1 cellular context compared by ENCODE assay signal in the genomic region with DNA sequence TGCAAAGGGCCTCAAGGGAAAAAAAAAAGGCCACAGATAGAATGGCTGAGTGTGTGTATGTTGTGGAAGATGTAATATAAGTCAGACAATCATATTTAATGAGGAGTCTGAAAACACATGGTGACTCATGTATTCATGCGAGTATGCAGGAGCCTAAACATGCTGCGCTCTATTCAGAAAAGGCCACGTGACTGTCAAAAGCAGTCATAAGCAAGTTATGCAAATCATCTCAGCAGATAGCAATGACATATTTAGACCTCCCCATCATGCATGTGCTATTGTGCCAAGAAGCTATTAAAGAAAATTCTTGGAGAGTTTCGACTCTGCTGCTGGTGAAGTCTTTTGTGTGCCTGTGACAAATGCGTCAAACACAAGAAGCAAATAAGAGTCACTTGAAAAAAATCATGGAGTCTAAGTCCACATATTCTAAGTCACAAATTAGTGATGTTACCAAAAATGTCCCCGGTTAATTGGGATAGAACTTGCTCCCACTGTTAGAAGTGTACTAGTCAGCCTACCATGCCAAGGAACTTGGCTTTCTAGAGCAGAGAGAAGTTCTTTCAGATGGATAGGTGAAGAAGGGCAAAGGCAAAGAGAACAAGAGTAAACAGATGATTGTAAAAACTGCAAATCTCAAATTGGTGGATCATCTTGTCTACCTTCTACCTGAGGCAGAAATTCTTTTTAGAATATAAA.
TF ChIP-seq lines count a peak whose summit lies in the region.

No MANE protein-coding gene starts in this region.

TF ChIP-seq in GM23338, 12 proteins besides CTCF, POLR2A, EP300 and RAD21 (continued from another document):
- TF ChIP-seq, protein P1, sequence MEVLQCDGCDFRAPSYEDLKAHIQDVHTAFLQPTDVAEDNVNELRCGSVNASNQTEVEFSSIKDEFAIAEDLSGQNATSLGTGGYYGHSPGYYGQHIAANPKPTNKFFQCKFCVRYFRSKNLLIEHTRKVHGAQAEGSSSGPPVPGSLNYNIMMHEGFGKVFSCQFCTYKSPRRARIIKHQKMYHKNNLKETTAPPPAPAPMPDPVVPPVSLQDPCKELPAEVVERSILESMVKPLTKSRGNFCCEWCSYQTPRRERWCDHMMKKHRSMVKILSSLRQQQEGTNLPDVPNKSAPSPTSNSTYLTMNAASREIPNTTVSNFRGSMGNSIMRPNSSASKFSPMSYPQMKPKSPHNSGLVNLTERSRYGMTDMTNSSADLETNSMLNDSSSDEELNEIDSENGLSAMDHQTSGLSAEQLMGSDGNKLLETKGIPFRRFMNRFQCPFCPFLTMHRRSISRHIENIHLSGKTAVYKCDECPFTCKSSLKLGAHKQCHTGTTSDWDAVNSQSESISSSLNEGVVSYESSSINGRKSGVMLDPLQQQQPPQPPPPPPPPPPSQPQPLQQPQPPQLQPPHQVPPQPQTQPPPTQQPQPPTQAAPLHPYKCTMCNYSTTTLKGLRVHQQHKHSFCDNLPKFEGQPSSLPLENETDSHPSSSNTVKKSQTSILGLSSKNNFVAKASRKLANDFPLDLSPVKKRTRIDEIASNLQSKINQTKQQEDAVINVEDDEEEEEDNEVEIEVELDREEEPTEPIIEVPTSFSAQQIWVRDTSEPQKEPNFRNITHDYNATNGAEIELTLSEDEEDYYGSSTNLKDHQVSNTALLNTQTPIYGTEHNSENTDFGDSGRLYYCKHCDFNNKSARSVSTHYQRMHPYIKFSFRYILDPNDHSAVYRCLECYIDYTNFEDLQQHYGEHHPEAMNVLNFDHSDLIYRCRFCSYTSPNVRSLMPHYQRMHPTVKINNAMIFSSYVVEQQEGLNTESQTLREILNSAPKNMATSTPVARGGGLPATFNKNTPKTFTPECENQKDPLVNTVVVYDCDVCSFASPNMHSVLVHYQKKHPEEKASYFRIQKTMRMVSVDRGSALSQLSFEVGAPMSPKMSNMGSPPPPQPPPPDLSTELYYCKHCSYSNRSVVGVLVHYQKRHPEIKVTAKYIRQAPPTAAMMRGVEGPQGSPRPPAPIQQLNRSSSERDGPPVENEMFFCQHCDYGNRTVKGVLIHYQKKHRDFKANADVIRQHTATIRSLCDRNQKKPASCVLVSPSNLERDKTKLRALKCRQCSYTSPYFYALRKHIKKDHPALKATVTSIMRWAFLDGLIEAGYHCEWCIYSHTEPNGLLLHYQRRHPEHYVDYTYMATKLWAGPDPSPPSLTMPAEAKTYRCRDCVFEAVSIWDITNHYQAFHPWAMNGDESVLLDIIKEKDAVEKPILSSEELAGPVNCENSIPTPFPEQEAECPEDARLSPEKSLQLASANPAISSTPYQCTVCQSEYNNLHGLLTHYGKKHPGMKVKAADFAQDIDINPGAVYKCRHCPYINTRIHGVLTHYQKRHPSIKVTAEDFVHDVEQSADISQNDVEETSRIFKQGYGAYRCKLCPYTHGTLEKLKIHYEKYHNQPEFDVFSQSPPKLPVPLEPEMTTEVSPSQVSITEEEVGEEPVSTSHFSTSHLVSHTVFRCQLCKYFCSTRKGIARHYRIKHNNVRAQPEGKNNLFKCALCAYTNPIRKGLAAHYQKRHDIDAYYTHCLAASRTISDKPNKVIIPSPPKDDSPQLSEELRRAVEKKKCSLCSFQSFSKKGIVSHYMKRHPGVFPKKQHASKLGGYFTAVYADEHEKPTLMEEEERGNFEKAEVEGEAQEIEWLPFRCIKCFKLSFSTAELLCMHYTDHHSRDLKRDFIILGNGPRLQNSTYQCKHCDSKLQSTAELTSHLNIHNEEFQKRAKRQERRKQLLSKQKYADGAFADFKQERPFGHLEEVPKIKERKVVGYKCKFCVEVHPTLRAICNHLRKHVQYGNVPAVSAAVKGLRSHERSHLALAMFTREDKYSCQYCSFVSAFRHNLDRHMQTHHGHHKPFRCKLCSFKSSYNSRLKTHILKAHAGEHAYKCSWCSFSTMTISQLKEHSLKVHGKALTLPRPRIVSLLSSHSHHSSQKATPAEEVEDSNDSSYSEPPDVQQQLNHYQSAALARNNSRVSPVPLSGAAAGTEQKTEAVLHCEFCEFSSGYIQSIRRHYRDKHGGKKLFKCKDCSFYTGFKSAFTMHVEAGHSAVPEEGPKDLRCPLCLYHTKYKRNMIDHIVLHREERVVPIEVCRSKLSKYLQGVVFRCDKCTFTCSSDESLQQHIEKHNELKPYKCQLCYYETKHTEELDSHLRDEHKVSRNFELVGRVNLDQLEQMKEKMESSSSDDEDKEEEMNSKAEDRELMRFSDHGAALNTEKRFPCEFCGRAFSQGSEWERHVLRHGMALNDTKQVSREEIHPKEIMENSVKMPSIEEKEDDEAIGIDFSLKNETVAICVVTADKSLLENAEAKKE (CRISPR knock-in tag; IDR thresholded peaks at IDR 0.05) = no peak
- TF ChIP-seq ZNF114 (CRISPR knock-in tag; IDR thresholded peaks at IDR 0.05) (no peak), EZH2 (IDR thresholded peaks at IDR 0.05; ENCODE audit: low read depth, unreplicated experiment) (no peak), POLR2AphosphoS5 (IDR thresholded peaks at IDR 0.05; ENCODE audit: low read depth) (no peak), CREB1 (CRISPR knock-in tag; IDR thresholded peaks at IDR 0.05; ENCODE audit: low read depth) (no peak)
- TF ChIP-seq, protein P2, sequence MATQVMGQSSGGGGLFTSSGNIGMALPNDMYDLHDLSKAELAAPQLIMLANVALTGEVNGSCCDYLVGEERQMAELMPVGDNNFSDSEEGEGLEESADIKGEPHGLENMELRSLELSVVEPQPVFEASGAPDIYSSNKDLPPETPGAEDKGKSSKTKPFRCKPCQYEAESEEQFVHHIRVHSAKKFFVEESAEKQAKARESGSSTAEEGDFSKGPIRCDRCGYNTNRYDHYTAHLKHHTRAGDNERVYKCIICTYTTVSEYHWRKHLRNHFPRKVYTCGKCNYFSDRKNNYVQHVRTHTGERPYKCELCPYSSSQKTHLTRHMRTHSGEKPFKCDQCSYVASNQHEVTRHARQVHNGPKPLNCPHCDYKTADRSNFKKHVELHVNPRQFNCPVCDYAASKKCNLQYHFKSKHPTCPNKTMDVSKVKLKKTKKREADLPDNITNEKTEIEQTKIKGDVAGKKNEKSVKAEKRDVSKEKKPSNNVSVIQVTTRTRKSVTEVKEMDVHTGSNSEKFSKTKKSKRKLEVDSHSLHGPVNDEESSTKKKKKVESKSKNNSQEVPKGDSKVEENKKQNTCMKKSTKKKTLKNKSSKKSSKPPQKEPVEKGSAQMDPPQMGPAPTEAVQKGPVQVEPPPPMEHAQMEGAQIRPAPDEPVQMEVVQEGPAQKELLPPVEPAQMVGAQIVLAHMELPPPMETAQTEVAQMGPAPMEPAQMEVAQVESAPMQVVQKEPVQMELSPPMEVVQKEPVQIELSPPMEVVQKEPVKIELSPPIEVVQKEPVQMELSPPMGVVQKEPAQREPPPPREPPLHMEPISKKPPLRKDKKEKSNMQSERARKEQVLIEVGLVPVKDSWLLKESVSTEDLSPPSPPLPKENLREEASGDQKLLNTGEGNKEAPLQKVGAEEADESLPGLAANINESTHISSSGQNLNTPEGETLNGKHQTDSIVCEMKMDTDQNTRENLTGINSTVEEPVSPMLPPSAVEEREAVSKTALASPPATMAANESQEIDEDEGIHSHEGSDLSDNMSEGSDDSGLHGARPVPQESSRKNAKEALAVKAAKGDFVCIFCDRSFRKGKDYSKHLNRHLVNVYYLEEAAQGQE (IDR thresholded peaks at IDR 0.05; ENCODE audit: unreplicated experiment) = no peak
- TF ChIP-seq, protein P3, sequence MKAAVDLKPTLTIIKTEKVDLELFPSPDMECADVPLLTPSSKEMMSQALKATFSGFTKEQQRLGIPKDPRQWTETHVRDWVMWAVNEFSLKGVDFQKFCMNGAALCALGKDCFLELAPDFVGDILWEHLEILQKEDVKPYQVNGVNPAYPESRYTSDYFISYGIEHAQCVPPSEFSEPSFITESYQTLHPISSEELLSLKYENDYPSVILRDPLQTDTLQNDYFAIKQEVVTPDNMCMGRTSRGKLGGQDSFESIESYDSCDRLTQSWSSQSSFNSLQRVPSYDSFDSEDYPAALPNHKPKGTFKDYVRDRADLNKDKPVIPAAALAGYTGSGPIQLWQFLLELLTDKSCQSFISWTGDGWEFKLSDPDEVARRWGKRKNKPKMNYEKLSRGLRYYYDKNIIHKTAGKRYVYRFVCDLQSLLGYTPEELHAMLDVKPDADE (IDR thresholded peaks at IDR 0.05) = no peak
TF ChIP-seq in GM23338: peak in this region for 0.
